Comparison of ENCODE assay signal across 1 cellular context in genomic region chr20:252801-253200, GRCh38.
TF ChIP-seq lines count a peak whose summit lies in the region.

No MANE protein-coding gene starts in this region.

TF ChIP-seq in HEK293, 187 proteins besides CTCF, POLR2A, EP300 and RAD21 (continued from another document):
- no peak for TF ChIP-seq ZBTB10 (tag by site-specific recombination; IDR thresholded peaks at IDR 0.05)
TF ChIP-seq in HEK293: peak in this region for 2.
